In the genomic region with DNA sequence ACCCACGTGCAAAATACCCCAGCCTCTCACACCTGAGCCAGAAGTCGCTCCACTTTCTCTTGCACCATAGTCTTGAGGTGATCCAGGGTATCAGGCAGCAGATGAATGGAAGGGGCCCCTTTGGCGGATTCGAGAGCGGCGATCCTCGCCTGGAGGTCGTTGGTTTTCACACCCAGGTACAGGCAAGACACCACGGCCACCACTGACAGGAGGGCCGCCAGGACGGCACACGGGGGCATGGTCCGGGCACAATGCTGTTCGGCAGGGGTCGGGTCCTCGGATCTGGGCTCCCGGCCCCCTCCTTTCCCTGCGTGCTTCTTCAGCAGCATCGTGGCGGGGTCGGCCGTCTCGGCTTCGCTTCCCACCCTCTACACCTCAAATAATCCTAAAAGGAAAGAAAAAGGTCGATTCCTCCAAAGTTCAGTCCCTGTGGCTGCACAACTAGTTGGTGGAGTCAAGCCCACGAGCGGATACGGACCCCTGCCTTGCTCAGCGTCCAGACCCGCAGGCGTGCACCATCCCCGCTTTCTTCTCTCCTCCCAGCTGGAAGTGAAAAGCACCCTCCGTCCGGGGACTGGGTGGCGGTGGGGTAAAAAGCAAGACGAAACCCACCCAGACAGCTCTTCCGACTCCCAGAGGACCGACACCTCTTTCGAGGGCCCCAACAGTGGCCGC, we compare ENCODE assay signal across 8 cellular contexts. TPM values are rescaled to one million over a fixed set of nuclear protein-coding genes. Genes with fewer than 3 reads are reported as not detected.
DNase-seq lines count a peak whose midpoint lies in the region; ATAC-seq and TF ChIP-seq lines count a peak whose summit lies in the region.

No MANE protein-coding gene starts in this region.

- H3K9me3 ChIP-seq in CD4-positive, CD25-positive, alpha-beta regulatory T cell (ENCODE audit: control insufficient read depth in 2 of 2, low read length in 2 of 2), result no peaks in the 10 kb centered on the region
- H3K9me3 ChIP-seq in RWPE2 (ENCODE audit: severe bottlenecking) (no peaks in the 10 kb centered on the region), esophagus muscularis mucosa (no peaks in the 10 kb centered on the region)

- TF ChIP-seq CTCF in RWPE2 (IDR thresholded peaks at IDR 0.05; ENCODE audit: poor library complexity, severe bottlenecking) (no peak), esophagus muscularis mucosa (IDR thresholded peaks at IDR 0.05) (no peak), neural crest cell (conservative IDR thresholded peaks at IDR 0.05) (no peak)

- H3K27me3 ChIP-seq in CD4-positive, CD25-positive, alpha-beta regulatory T cell (ENCODE audit: control insufficient read depth, insufficient read depth, low read length), result peaks cover 44% of the 10 kb centered on the region
- H3K27me3 ChIP-seq in RWPE2 (ENCODE audit: insufficient read depth, poor library complexity, severe bottlenecking) (peaks cover 59% of the 10 kb centered on the region), esophagus muscularis mucosa (peaks cover 0 to 48% (median 23%) of the 10 kb centered on the region in 4 donors)

- no peak for ATAC-seq in CD4-positive, CD25-positive, alpha-beta regulatory T cell (ENCODE audit: low read depth in 2 of 2)
- ATAC-seq in RWPE2 (ENCODE audit: low read depth), result no peak; the same call in 2 of the 3 replicates

- H3K36me3 ChIP-seq in CD4-positive, CD25-positive, alpha-beta regulatory T cell (ENCODE audit: control insufficient read depth, insufficient read depth, low read length), result no peaks in the 10 kb centered on the region
- H3K36me3 ChIP-seq in RWPE2 (ENCODE audit: low read depth) (no peaks in the 10 kb centered on the region), esophagus muscularis mucosa (no peaks in the 10 kb centered on the region)

- H3K4me1 ChIP-seq in CD4-positive, CD25-positive, alpha-beta regulatory T cell (ENCODE audit: control insufficient read depth, insufficient read depth, low read length, poor library complexity, severe bottlenecking), result peaks cover 10% of the 10 kb centered on the region
- H3K4me1 ChIP-seq in RWPE2 (ENCODE audit: insufficient read depth, poor library complexity, severe bottlenecking) (no peaks in the 10 kb centered on the region), esophagus muscularis mucosa (peaks cover 19 to 21% (median 21%) of the 10 kb centered on the region in 4 donors)

- H3K36me3 Mint-ChIP-seq in CD4-positive, CD25-positive, alpha-beta regulatory T cell, result no peaks in the 10 kb centered on the region
- H3K36me3 Mint-ChIP-seq in neural crest cell (ENCODE audit: low read depth), result no peaks in the 10 kb centered on the region

- H3K27ac Mint-ChIP-seq in CD4-positive, CD25-positive, alpha-beta regulatory T cell, result peak overlapping the region in 1 of 3 donors; percentile 18
- no peak overlapping the region for H3K27ac Mint-ChIP-seq in neural crest cell (ENCODE audit: unreplicated experiment)

- no peak overlapping the region for H3K27ac ChIP-seq in CD4-positive, CD25-positive, alpha-beta regulatory T cell (ENCODE audit: insufficient read depth, low read length, poor library complexity, severe bottlenecking)
- H3K27ac ChIP-seq in RWPE2 (ENCODE audit: poor library complexity, severe bottlenecking) (no peak overlapping the region), esophagus muscularis mucosa (replicated peaks in 1 of 4) (no peak overlapping the region)

- TF ChIP-seq POLR2A in esophagus muscularis mucosa (IDR thresholded peaks at IDR 0.05; ENCODE audit: low read depth), result no peak

- 27% methylated on average over 11 of the region's 40 CpGs for WGBS in esophagus muscularis mucosa

- peak overlapping the region in 3 of 4 donors; percentile 52 to 81 (median 75) for H3K4me3 Mint-ChIP-seq in CD4-positive, CD25-positive, alpha-beta regulatory T cell
- peak overlapping the region; percentile 89 for H3K4me3 Mint-ChIP-seq in neural crest cell

- no peak overlapping the region for H3K4me3 ChIP-seq in CD4-positive, CD25-positive, alpha-beta regulatory T cell (ENCODE audit: low read depth, low read length)
- peak overlapping the region; percentile 28 for H3K4me3 ChIP-seq in RWPE2 (ENCODE audit: severe bottlenecking)
- peak overlapping the region; percentile 57 to 69 (median 60) for H3K4me3 ChIP-seq in esophagus muscularis mucosa

- H3K9me3 Mint-ChIP-seq in CD4-positive, CD25-positive, alpha-beta regulatory T cell, result no peaks in the 10 kb centered on the region
- no peaks in the 10 kb centered on the region for H3K9me3 Mint-ChIP-seq in neural crest cell

- peaks cover 51% of the 10 kb centered on the region for H3K27me3 Mint-ChIP-seq in CD4-positive, CD25-positive, alpha-beta regulatory T cell
- H3K27me3 Mint-ChIP-seq in neural crest cell (ENCODE audit: low read depth), result peaks cover 43% of the 10 kb centered on the region

- no peak for DNase-seq in CD4-positive, CD25-positive, alpha-beta regulatory T cell
- DNase-seq in RWPE2 (ENCODE audit: low spot score) (no peak), esophagus muscularis mucosa (ENCODE audit: extremely low spot score) (no peak), neural crest cell (ENCODE audit: low read depth, low spot score) (peak; percentile 6), HuH-7 (ENCODE audit: low spot score) (no peak), 8988T (no peak), NCI-H1092 treated with DMSO at 0.1 percent for 48 hours (lab: John Stamatoyannopoulos, UW) (no peak), NCI-H2081 (lab: John Stamatoyannopoulos, UW) (no peak)

- no peak for TF ChIP-seq EP300 in esophagus muscularis mucosa (IDR thresholded peaks at IDR 0.05)

- intact Hi-C loops in esophagus muscularis mucosa (cut with DNase I), result no loop called here

- H3K4me1 Mint-ChIP-seq in CD4-positive, CD25-positive, alpha-beta regulatory T cell, result peaks cover 0 to 15% (median 4%) of the 10 kb centered on the region in 4 donors
- H3K4me1 Mint-ChIP-seq in neural crest cell, result peaks cover 24% of the 10 kb centered on the region

RNA-seq across cellular contexts. Expression of gene COL25A1, which starts 0.6 kb away (rescaled TPM):
- not detected for total RNA-seq in CD4-positive, CD25-positive, alpha-beta regulatory T cell
- under 1 TPM in 1 of 4 donors, not detected in 3; 0.19 TPM for polyA plus RNA-seq in CD4-positive, CD25-positive, alpha-beta regulatory T cell
- total RNA-seq in esophagus muscularis mucosa (1 to 10 TPM; 1.0 to 3.7 (median 2.0) TPM), neural crest cell (39.3 and 39.6 TPM in 2 replicates)
